In the genomic region with DNA sequence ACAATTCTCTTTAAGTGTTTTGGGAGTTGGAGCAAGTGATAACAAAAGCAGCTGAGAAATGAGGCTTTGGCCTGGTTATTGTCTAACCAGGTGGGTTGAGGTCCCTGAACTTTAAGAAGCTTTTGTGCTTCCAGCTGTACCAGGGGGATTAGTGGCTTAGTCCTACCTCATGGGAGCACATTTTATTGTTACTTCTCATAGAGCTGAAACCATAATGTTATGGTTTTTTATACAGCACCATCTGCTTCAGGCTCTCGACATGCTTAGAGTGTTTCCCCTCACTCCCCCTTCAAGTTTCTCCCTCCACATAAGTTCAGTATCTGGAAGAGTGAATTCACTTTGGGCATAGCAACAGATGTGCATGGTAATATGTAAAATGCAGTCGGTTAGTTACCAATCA, we compare ENCODE assay signal across 1 cellular context.
TF ChIP-seq lines count a peak whose summit lies in the region.

No MANE protein-coding gene starts in this region.

TF ChIP-seq in GM23338, 12 proteins besides CTCF, POLR2A, EP300 and RAD21 (continued from another document):
- TF ChIP-seq, protein P1, sequence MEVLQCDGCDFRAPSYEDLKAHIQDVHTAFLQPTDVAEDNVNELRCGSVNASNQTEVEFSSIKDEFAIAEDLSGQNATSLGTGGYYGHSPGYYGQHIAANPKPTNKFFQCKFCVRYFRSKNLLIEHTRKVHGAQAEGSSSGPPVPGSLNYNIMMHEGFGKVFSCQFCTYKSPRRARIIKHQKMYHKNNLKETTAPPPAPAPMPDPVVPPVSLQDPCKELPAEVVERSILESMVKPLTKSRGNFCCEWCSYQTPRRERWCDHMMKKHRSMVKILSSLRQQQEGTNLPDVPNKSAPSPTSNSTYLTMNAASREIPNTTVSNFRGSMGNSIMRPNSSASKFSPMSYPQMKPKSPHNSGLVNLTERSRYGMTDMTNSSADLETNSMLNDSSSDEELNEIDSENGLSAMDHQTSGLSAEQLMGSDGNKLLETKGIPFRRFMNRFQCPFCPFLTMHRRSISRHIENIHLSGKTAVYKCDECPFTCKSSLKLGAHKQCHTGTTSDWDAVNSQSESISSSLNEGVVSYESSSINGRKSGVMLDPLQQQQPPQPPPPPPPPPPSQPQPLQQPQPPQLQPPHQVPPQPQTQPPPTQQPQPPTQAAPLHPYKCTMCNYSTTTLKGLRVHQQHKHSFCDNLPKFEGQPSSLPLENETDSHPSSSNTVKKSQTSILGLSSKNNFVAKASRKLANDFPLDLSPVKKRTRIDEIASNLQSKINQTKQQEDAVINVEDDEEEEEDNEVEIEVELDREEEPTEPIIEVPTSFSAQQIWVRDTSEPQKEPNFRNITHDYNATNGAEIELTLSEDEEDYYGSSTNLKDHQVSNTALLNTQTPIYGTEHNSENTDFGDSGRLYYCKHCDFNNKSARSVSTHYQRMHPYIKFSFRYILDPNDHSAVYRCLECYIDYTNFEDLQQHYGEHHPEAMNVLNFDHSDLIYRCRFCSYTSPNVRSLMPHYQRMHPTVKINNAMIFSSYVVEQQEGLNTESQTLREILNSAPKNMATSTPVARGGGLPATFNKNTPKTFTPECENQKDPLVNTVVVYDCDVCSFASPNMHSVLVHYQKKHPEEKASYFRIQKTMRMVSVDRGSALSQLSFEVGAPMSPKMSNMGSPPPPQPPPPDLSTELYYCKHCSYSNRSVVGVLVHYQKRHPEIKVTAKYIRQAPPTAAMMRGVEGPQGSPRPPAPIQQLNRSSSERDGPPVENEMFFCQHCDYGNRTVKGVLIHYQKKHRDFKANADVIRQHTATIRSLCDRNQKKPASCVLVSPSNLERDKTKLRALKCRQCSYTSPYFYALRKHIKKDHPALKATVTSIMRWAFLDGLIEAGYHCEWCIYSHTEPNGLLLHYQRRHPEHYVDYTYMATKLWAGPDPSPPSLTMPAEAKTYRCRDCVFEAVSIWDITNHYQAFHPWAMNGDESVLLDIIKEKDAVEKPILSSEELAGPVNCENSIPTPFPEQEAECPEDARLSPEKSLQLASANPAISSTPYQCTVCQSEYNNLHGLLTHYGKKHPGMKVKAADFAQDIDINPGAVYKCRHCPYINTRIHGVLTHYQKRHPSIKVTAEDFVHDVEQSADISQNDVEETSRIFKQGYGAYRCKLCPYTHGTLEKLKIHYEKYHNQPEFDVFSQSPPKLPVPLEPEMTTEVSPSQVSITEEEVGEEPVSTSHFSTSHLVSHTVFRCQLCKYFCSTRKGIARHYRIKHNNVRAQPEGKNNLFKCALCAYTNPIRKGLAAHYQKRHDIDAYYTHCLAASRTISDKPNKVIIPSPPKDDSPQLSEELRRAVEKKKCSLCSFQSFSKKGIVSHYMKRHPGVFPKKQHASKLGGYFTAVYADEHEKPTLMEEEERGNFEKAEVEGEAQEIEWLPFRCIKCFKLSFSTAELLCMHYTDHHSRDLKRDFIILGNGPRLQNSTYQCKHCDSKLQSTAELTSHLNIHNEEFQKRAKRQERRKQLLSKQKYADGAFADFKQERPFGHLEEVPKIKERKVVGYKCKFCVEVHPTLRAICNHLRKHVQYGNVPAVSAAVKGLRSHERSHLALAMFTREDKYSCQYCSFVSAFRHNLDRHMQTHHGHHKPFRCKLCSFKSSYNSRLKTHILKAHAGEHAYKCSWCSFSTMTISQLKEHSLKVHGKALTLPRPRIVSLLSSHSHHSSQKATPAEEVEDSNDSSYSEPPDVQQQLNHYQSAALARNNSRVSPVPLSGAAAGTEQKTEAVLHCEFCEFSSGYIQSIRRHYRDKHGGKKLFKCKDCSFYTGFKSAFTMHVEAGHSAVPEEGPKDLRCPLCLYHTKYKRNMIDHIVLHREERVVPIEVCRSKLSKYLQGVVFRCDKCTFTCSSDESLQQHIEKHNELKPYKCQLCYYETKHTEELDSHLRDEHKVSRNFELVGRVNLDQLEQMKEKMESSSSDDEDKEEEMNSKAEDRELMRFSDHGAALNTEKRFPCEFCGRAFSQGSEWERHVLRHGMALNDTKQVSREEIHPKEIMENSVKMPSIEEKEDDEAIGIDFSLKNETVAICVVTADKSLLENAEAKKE (CRISPR knock-in tag; IDR thresholded peaks at IDR 0.05): no peak
- TF ChIP-seq CREB1 (CRISPR knock-in tag; IDR thresholded peaks at IDR 0.05; ENCODE audit: low read depth) (no peak), JUNB (IDR thresholded peaks at IDR 0.05; ENCODE audit: unreplicated experiment) (no peak)
- TF ChIP-seq, protein P2, sequence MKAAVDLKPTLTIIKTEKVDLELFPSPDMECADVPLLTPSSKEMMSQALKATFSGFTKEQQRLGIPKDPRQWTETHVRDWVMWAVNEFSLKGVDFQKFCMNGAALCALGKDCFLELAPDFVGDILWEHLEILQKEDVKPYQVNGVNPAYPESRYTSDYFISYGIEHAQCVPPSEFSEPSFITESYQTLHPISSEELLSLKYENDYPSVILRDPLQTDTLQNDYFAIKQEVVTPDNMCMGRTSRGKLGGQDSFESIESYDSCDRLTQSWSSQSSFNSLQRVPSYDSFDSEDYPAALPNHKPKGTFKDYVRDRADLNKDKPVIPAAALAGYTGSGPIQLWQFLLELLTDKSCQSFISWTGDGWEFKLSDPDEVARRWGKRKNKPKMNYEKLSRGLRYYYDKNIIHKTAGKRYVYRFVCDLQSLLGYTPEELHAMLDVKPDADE (IDR thresholded peaks at IDR 0.05): no peak
